ENCODE assay signal across 8 cellular contexts in the genomic region with DNA sequence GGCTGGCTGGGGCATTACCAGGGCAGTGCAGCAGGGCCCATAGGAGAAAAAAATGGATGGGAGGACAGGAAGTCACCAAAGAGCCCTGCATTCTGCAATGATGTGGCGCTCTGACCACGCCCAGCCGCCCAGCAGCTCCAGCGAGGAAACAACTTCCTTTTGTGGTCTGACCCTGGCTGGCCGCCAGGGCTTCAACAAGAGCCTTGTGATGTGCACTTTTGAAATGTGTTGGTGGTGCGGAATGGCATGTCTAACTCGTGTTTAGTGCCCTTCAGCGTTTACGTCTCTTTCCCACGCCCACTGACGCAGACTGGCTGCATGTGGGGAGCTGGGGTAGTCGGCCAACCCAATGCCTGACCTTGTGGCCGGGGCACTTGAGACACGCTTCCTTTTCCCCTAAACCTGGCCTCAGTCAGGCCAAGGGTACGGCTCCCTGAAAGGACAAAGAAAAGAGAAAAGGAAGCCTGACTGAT.
DNase-seq lines count a peak whose midpoint lies in the region; ATAC-seq and TF ChIP-seq lines count a peak whose summit lies in the region.

No MANE protein-coding gene starts in this region.

- H3K79me2 ChIP-seq in GM23248 (ENCODE audit: insufficient read depth) (no peaks in the 10 kb centered on the region), Loucy (ENCODE audit: insufficient read depth, low read length) (no peaks in the 10 kb centered on the region)

- no peak overlapping the region for H2AFZ ChIP-seq in GM23248
- H2AFZ ChIP-seq in Loucy (ENCODE audit: low read length): peak overlapping the region; percentile 83

- no peak overlapping the region for H3K4me2 ChIP-seq in GM23248 (ENCODE audit: unreplicated experiment)
- H3K4me2 ChIP-seq in Loucy (ENCODE audit: low read depth, low read length, poor library complexity, severe bottlenecking): peak overlapping the region; percentile 72

- H3K4me3 ChIP-seq in GM23248: no peak overlapping the region
- peak overlapping the region; percentile 59 for H3K4me3 ChIP-seq in Loucy (ENCODE audit: low read length, poor library complexity, severe bottlenecking)
- H3K4me3 ChIP-seq in body of pancreas: no peak overlapping the region

- peak in 1 of 3 donors; percentile 13 for TF ChIP-seq POLR2A in body of pancreas (IDR thresholded peaks at IDR 0.05)

- H3K27ac ChIP-seq in GM23248: no peak overlapping the region
- peak overlapping the region in 1 of 4 donors; percentile 54 for H3K27ac ChIP-seq in body of pancreas

- intact Hi-C loops in body of pancreas (cut with DNase I): no loop called here

- in situ Hi-C loops in GM23248 (cut with MboI): no loop called here

- H4K20me1 ChIP-seq in GM23248 (ENCODE audit: insufficient read depth) (no peaks in the 10 kb centered on the region), Loucy (ENCODE audit: insufficient read depth, low read length, poor library complexity, severe bottlenecking) (no peaks in the 10 kb centered on the region)

- DNase-seq in ELR (ENCODE audit: low read depth): peak; percentile 94
- DNase-seq in GM23248: peak; percentile 13
- peak; percentile 95 for DNase-seq in UCSD-AML1 (lab: John Stamatoyannopoulos, UW; ENCODE audit: unreplicated experiment)
- DNase-seq in body of pancreas: peak; percentile 40 to 90 (median 65)
- peak; percentile 96 for DNase-seq in kidney tubule cell (ENCODE audit: low spot score)
- peak; percentile 82 for DNase-seq in stimulated activated CD4-positive, alpha-beta T cell treated with anti-CD3 and anti-CD28 coated beads, Interleukin-4, amount 100 ng/mL, for 24 hours
- no peak for DNase-seq in NCI-H2081 (lab: John Stamatoyannopoulos, UW)

- TF ChIP-seq CTCF in Loucy (conservative IDR thresholded peaks at IDR 0.05; ENCODE audit: low read length): no peak
- no peak for TF ChIP-seq CTCF in body of pancreas (IDR thresholded peaks at IDR 0.05)

- H3F3A ChIP-seq in GM23248 (ENCODE audit: insufficient read depth): no peaks in the 10 kb centered on the region
- no peaks in the 10 kb centered on the region for H3F3A ChIP-seq in Loucy (ENCODE audit: low read depth)

- H3K9me3 ChIP-seq in GM23248 (ENCODE audit: low read depth) (no peaks in the 10 kb centered on the region), Loucy (ENCODE audit: insufficient read depth, low read depth, low read length) (no peaks in the 10 kb centered on the region), body of pancreas (no peaks in the 10 kb centered on the region)

- no peaks in the 10 kb centered on the region for H3K36me3 ChIP-seq in GM23248 (ENCODE audit: low read depth)
- H3K36me3 ChIP-seq in Loucy (ENCODE audit: insufficient read depth, low read length): no peaks in the 10 kb centered on the region
- H3K36me3 ChIP-seq in body of pancreas (replicated peaks in 1 of 2; ENCODE audit: insufficient read depth in 1 of 2, low read depth in 2 of 2): no peaks in the 10 kb centered on the region

- H3K27me3 ChIP-seq in GM23248 (replicated peaks; ENCODE audit: insufficient read depth): no peaks in the 10 kb centered on the region
- no peaks in the 10 kb centered on the region for H3K27me3 ChIP-seq in Loucy (ENCODE audit: insufficient read depth, low read length, poor library complexity, severe bottlenecking)
- H3K27me3 ChIP-seq in body of pancreas: no peaks in the 10 kb centered on the region

- no peaks in the 10 kb centered on the region for H3K9me2 ChIP-seq in GM23248 (ENCODE audit: insufficient read depth)
- no peaks in the 10 kb centered on the region for H3K9me2 ChIP-seq in Loucy (replicated peaks; ENCODE audit: low read depth, low read length)

- ATAC-seq in body of pancreas: peak; percentile 57

- H3K4me1 ChIP-seq in GM23248 (ENCODE audit: insufficient read depth) (no peaks in the 10 kb centered on the region), Loucy (ENCODE audit: insufficient read depth, low read length, poor library complexity, severe bottlenecking) (peaks cover 26% of the 10 kb centered on the region), body of pancreas (peaks cover 4% of the 10 kb centered on the region)

- 57 to 58% methylated on average over 15 of the region's 15 CpGs for WGBS in GM23248 (ENCODE audit: low coverage in 1 of 2, low lambda C conversion rate in 2 of 2, missing lambda C conversion rate in 2 of 2), 2 experiments
- 48 to 79% methylated on average over 15 of the region's 15 CpGs for WGBS in body of pancreas, 2 donors

- H3K9ac ChIP-seq in GM23248 (no peak overlapping the region), Loucy (ENCODE audit: low read depth, low read length, poor library complexity, severe bottlenecking) (peak overlapping the region; percentile 70)

Comparison
In these comparisons a context has a peak if more than half of its experiments do, and no peak if none do; other contexts are left out.
1. DNase-seq: peak in ELR (single experiment), GM23248 (single experiment), UCSD-AML1 (single experiment), body of pancreas (4 of 4), kidney tubule cell (single experiment) and stimulated activated CD4-positive, alpha-beta T cell treated with anti-CD3 and anti-CD28 coated beads, Interleukin-4, amount 100 ng/mL, for 24 hours (single experiment); none in NCI-H2081 (0 of 2).